Comparison of ENCODE assay signal across 1 cellular context in the genomic region with DNA sequence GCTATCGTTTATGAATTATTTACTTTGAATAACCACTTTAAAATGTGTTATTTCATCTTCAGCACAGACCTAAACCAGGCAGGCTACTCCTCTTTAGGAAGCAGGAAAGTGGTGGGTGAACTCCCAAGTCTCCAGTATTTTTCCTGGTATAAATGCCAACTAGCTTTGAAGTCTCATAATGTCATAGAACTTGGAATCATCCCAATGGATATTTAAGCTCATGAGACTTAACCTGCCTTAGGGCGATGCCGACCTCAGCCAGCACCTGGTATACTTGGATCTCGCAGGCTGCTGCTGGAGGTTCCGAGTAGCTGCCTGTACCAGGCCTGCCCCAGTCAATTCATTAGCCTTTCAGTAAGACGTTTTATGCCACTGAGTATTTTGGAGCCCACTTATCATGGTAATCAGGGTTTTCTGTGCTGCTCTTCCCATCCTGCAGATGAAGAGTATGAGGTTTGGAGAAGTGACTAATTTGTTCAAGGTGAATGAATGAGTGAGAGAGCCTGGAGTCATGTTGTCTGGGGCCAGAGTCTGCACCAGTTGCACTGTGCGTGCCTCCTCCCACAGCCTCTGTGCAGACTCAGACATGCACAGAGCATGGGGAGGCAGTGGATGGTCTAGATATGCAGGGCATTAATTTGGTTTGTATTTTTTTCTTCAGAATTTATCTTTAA.
TF ChIP-seq lines count a peak whose summit lies in the region.

No MANE protein-coding gene starts in this region.

TF ChIP-seq in WTC11, 78 proteins besides CTCF, POLR2A, EP300 and RAD21 (continued from another document):
- TF ChIP-seq, protein P1, sequence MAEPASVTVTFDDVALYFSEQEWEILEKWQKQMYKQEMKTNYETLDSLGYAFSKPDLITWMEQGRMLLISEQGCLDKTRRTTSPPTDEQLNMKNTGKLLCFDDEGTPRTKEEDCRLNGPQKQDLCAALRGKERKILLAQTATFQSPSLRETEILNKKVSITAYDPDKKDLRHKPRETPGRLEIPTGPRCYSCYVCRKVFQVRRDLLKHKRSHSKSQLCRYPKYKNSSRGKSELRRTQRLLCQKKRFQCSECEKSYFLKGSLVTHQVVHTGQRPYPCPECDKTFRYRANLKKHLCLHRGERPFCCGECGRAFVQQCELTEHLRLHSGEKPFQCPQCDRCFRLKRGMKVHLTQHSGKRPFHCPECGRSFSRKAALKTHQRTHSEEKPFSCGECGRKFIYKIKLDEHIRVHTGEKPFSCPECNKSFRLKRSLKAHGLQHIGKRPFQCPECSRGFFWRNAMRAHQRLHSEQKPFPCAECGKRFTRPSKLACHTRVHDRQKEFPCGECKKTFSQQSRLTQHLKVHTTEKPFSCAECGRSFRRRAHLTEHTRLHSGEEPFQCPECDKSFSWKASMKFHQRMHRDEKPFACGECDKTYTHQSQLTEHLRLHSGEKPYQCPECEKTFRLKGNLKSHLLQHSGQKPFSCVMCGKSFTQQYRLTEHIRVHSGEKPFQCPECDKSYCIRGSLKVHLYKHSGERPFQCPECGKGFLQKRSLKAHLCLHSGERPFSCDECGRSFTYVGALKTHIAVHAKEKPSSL (CRISPR knock-in tag; conservative IDR thresholded peaks at IDR 0.05) = no peak
- TF ChIP-seq EMX1 (CRISPR knock-in tag; IDR thresholded peaks at IDR 0.05) = no peak
- TF ChIP-seq ZNF396 (CRISPR knock-in tag; IDR thresholded peaks at IDR 0.05; ENCODE audit: borderline replicate concordance) = no peak
- TF ChIP-seq, protein P2, sequence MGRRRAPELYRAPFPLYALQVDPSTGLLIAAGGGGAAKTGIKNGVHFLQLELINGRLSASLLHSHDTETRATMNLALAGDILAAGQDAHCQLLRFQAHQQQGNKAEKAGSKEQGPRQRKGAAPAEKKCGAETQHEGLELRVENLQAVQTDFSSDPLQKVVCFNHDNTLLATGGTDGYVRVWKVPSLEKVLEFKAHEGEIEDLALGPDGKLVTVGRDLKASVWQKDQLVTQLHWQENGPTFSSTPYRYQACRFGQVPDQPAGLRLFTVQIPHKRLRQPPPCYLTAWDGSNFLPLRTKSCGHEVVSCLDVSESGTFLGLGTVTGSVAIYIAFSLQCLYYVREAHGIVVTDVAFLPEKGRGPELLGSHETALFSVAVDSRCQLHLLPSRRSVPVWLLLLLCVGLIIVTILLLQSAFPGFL (CRISPR knock-in tag; IDR thresholded peaks at IDR 0.05; ENCODE audit: borderline replicate concordance) = no peak
- no peak for TF ChIP-seq TP53 (CRISPR knock-in tag; IDR thresholded peaks at IDR 0.05)
- TF ChIP-seq, protein P3, sequence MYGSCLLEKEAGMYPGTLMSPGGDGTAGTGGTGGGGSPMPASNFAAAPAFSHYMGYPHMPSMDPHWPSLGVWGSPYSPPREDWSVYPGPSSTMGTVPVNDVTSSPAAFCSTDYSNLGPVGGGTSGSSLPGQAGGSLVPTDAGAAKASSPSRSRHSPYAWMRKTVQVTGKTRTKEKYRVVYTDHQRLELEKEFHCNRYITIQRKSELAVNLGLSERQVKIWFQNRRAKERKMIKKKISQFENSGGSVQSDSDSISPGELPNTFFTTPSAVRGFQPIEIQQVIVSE (CRISPR knock-in tag; IDR thresholded peaks at IDR 0.05; ENCODE audit: borderline replicate concordance) = no peak
- no peak for TF ChIP-seq NFATC4 (CRISPR knock-in tag; IDR thresholded peaks at IDR 0.05)
- TF ChIP-seq, protein P4, sequence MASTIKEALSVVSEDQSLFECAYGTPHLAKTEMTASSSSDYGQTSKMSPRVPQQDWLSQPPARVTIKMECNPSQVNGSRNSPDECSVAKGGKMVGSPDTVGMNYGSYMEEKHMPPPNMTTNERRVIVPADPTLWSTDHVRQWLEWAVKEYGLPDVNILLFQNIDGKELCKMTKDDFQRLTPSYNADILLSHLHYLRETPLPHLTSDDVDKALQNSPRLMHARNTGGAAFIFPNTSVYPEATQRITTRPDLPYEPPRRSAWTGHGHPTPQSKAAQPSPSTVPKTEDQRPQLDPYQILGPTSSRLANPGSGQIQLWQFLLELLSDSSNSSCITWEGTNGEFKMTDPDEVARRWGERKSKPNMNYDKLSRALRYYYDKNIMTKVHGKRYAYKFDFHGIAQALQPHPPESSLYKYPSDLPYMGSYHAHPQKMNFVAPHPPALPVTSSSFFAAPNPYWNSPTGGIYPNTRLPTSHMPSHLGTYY (CRISPR knock-in tag; IDR thresholded peaks at IDR 0.05) = no peak
- TF ChIP-seq, protein P5, sequence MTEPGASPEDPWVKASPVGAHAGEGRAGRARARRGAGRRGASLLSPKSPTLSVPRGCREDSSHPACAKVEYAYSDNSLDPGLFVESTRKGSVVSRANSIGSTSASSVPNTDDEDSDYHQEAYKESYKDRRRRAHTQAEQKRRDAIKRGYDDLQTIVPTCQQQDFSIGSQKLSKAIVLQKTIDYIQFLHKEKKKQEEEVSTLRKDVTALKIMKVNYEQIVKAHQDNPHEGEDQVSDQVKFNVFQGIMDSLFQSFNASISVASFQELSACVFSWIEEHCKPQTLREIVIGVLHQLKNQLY (CRISPR knock-in tag; IDR thresholded peaks at IDR 0.05) = no peak
- TF ChIP-seq, protein P6, sequence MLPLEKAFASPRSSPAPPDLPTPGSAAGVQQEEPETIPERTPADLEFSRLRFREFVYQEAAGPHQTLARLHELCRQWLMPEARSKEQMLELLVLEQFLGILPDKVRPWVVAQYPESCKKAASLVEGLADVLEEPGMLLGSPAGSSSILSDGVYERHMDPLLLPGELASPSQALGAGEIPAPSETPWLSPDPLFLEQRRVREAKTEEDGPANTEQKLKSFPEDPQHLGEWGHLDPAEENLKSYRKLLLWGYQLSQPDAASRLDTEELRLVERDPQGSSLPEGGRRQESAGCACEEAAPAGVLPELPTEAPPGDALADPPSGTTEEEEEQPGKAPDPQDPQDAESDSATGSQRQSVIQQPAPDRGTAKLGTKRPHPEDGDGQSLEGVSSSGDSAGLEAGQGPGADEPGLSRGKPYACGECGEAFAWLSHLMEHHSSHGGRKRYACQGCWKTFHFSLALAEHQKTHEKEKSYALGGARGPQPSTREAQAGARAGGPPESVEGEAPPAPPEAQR (CRISPR knock-in tag; IDR thresholded peaks at IDR 0.05) = no peak
- TF ChIP-seq IRF2 (CRISPR knock-in tag; IDR thresholded peaks at IDR 0.05; ENCODE audit: borderline replicate concordance, low read depth) = no peak
TF ChIP-seq in WTC11: peak in this region for 0.
